In the genomic region with DNA sequence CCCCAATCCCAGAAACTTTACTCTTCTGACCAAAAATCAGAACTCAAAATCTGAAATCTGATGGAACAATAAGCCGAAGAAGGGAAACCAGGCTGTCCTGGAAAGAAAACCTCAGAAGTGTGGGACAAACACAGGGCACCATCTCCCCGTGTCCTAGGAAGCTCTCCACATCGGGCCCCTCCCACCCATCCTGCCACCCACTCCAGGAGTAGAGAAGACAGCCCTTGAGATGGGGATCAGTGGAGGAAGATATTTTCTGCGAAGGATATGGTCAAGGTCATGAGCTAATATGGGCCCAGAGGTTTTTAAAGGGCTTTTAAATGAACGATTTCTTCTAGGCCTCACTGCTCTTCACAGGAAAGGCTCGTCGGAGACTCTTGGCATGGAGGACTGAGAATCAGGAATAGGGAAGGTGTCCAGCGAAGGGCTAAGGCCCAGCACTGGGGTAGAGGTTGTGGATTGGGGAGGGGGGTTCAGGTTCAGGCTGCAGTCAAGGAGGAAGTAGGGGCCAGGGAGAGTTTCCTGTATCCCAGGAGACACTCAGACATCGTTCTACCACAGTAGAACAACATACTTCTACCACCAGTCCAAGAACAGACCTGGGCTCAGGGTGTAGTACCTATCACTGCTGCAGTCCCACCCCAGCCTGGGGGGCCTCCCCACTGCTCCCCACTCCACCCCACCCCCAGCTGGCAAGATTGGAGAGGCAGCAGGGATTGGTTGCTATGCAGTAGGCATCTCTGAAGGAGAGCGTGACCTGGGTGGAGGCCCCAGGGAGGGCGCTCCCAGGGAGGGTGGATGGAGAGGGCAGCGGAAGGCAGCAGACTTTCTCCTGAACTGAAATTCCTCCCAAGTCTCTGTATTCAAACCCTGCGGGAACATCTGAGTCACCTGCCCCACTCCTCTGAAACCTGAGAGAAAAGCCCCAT, we compare ENCODE assay signal across 13 cellular contexts. TPM values are rescaled to one million over a fixed set of nuclear protein-coding genes. Genes with fewer than 3 reads are reported as not detected.
A peak's percentile ranks its signal among the peaks of the same experiment; 100 is the strongest.
DNase-seq lines count a peak whose midpoint lies in the region; ATAC-seq and TF ChIP-seq lines count a peak whose summit lies in the region.
"Had no signal": no experiment of that assay in that cellular context is flagged by ENCODE, and none has a peak within 500 bp of the region (broad histone marks: within the 10 kb centered on the region; RNA-seq: fewer than 3 reads in every experiment).

No MANE protein-coding gene starts in this region.

- H3K27me3 ChIP-seq in tibial nerve, result no peaks in the 10 kb centered on the region

- H3K4me3 Mint-ChIP-seq in activated CD8-positive, alpha-beta memory T cell treated with anti-CD3 and anti-CD28 coated beads, Interleukin-2, amount 10 ng/mL, durations not matched to agents 7 days and 5 days, result no peak overlapping the region
- peak overlapping the region; percentile 98 for H3K4me3 Mint-ChIP-seq in activated T-helper 17 cell treated with anti-CD3 and anti-CD28 coated beads, Interleukin-2, amount 50 U/mL, for 72 hours
- H3K4me3 Mint-ChIP-seq in naive B cell, result peak overlapping the region in 4 of 8 donors; percentile 62 to 68 (median 64)

- 62 to 67% methylated on average over 13 of the region's 13 CpGs for WGBS in tibial nerve, 2 donors

- peaks cover 85% of the 10 kb centered on the region for H3K4me1 Mint-ChIP-seq in activated CD8-positive, alpha-beta memory T cell treated with anti-CD3 and anti-CD28 coated beads, Interleukin-2, amount 10 ng/mL, durations not matched to agents 7 days and 5 days
- peaks cover 56% of the 10 kb centered on the region for H3K4me1 Mint-ChIP-seq in activated T-helper 17 cell treated with anti-CD3 and anti-CD28 coated beads, Interleukin-2, amount 50 U/mL, for 72 hours
- peaks cover 48 to 63% (median 59%) of the 10 kb centered on the region in 3 donors for H3K4me1 Mint-ChIP-seq in naive B cell

- peak overlapping the region; percentile 94 for H3K27ac Mint-ChIP-seq in activated CD8-positive, alpha-beta memory T cell treated with anti-CD3 and anti-CD28 coated beads, Interleukin-2, amount 10 ng/mL, durations not matched to agents 7 days and 5 days
- peak overlapping the region; percentile 98 for H3K27ac Mint-ChIP-seq in activated T-helper 17 cell treated with anti-CD3 and anti-CD28 coated beads, Interleukin-2, amount 50 U/mL, for 72 hours
- peak overlapping the region in 4 of 6 donors; percentile 33 to 85 (median 83) for H3K27ac Mint-ChIP-seq in naive B cell

- peaks cover 0 to 72% (median 46%) of the 10 kb centered on the region in 4 donors for H3K4me1 ChIP-seq in tibial nerve

- no peak for DNase-seq in activated CD8-positive, alpha-beta memory T cell treated with anti-CD3 and anti-CD28 coated beads, Interleukin-2, amount 10 ng/mL, durations not matched to agents 7 days and 5 days
- DNase-seq in activated CD8-positive, alpha-beta memory T cell treated with anti-CD3 and anti-CD28 coated beads, Interleukin-2, amount 50 U/mL, for 4 hours, result no peak
- DNase-seq in naive B cell (no peak), tibial nerve (ENCODE audit: low spot score in 2 of 2) (no peak), DMS 273 (lab: John Stamatoyannopoulos, UW; ENCODE audit: unreplicated experiment) (no peak), NCI-H2029 (lab: John Stamatoyannopoulos, UW) (no peak)
- DNase-seq: cortex of kidney, NCI-H1092 treated with DMSO at 0.1 percent for 48 hours, small intestine had no signal

- TF ChIP-seq POLR2A in tibial nerve (IDR thresholded peaks at IDR 0.05), result no peak

- ATAC-seq in activated CD8-positive, alpha-beta memory T cell treated with anti-CD3 and anti-CD28 coated beads, Interleukin-2, amount 10 ng/mL, durations not matched to agents 7 days and 5 days, result no peak
- ATAC-seq in activated T-helper 17 cell treated with anti-CD3 and anti-CD28 coated beads, Interleukin-2, amount 50 U/mL, for 72 hours (replicated peaks), result no peak
- no peak for ATAC-seq in naive B cell (ENCODE audit: low read depth in 2 of 2)
- ATAC-seq in GM19035 (IDR thresholded peaks at IDR 0.05; ENCODE audit: unreplicated experiment), result no peak

- no peaks in the 10 kb centered on the region for H3K9me3 ChIP-seq in tibial nerve

- H3K27ac ChIP-seq in tibial nerve, result peak overlapping the region in 3 of 4 donors; percentile 31 to 97 (median 88)

- H3K36me3 Mint-ChIP-seq in activated CD8-positive, alpha-beta memory T cell treated with anti-CD3 and anti-CD28 coated beads, Interleukin-2, amount 10 ng/mL, durations not matched to agents 7 days and 5 days, result peaks cover 37% of the 10 kb centered on the region
- H3K36me3 Mint-ChIP-seq in activated T-helper 17 cell treated with anti-CD3 and anti-CD28 coated beads, Interleukin-2, amount 50 U/mL, for 72 hours (ENCODE audit: low read depth), result peaks cover 51% of the 10 kb centered on the region
- no peaks in the 10 kb centered on the region for H3K36me3 Mint-ChIP-seq in naive B cell

- H3K27me3 Mint-ChIP-seq in activated CD8-positive, alpha-beta memory T cell treated with anti-CD3 and anti-CD28 coated beads, Interleukin-2, amount 10 ng/mL, durations not matched to agents 7 days and 5 days, result no peaks in the 10 kb centered on the region
- no peaks in the 10 kb centered on the region for H3K27me3 Mint-ChIP-seq in activated T-helper 17 cell treated with anti-CD3 and anti-CD28 coated beads, Interleukin-2, amount 50 U/mL, for 72 hours
- no peaks in the 10 kb centered on the region for H3K27me3 Mint-ChIP-seq in naive B cell

- no peaks in the 10 kb centered on the region for H3K36me3 ChIP-seq in tibial nerve

- CTCF ChIA-PET in activated CD8-positive, alpha-beta memory T cell treated with anti-CD3 and anti-CD28 coated beads, Interleukin-2, amount 10 ng/mL, durations not matched to agents 7 days and 5 days (lab: Charles Lee), result interaction anchor here (1.4 to 8.9 kb wide), 3 partner anchors 8 to 93 kb away, joined by 6 to 124 read pairs (median 23); a partner anchor contains a TSS

- no peak overlapping the region for H3K4me3 ChIP-seq in tibial nerve

- H3K9me3 Mint-ChIP-seq in activated CD8-positive, alpha-beta memory T cell treated with anti-CD3 and anti-CD28 coated beads, Interleukin-2, amount 10 ng/mL, durations not matched to agents 7 days and 5 days (ENCODE audit: low read depth), result no peaks in the 10 kb centered on the region
- no peaks in the 10 kb centered on the region for H3K9me3 Mint-ChIP-seq in activated T-helper 17 cell treated with anti-CD3 and anti-CD28 coated beads, Interleukin-2, amount 50 U/mL, for 72 hours
- H3K9me3 Mint-ChIP-seq in naive B cell, result no peaks in the 10 kb centered on the region

- no peak for TF ChIP-seq CTCF in tibial nerve (IDR thresholded peaks at IDR 0.05)

- no peak for TF ChIP-seq EP300 in tibial nerve (IDR thresholded peaks at IDR 0.05)

RNA-seq across cellular contexts. Expression of a gene that starts 1.2 kb away (rescaled TPM):
- total RNA-seq in activated CD8-positive, alpha-beta memory T cell treated with anti-CD3 and anti-CD28 coated beads, Interleukin-2, amount 10 ng/mL, durations not matched to agents 7 days and 5 days, result 1 to 10 TPM; 1.6 to 3.0 TPM
- 1 to 10 TPM; 3.2 to 9.6 TPM for total RNA-seq in activated T-helper 17 cell treated with anti-CD3 and anti-CD28 coated beads, Interleukin-2, amount 50 U/mL, for 72 hours
- not detected for polyA plus RNA-seq in naive B cell (ENCODE audit: low read depth in 6 of 6)
- total RNA-seq in tibial nerve, result not detected
- total RNA-seq: H1, mononuclear cell had no signal
- polyA plus RNA-seq: H1 had no signal

RNA-seq across cellular contexts. Expression of a gene that starts 3.7 kb away (rescaled TPM):
- total RNA-seq in activated CD8-positive, alpha-beta memory T cell treated with anti-CD3 and anti-CD28 coated beads, Interleukin-2, amount 10 ng/mL, durations not matched to agents 7 days and 5 days, result 100 to 1,000 TPM; 898 to 906 TPM
- total RNA-seq in activated T-helper 17 cell treated with anti-CD3 and anti-CD28 coated beads, Interleukin-2, amount 50 U/mL, for 72 hours, result 1,000 to 10,000 TPM; 1,035 to 1,445 TPM
- 100 to 1,000 TPM in 2 of 6 donors, 10 to 100 TPM in 4; 50.2 to 167 (median 93.2) TPM for polyA plus RNA-seq in naive B cell (ENCODE audit: low read depth in 6 of 6)
- total RNA-seq in tibial nerve, result 100 to 1,000 TPM; 398 to 439 (median 420) TPM

RNA-seq across cellular contexts. Expression of a gene that starts 6.1 kb away (rescaled TPM):
- 100 to 1,000 TPM; 386 to 543 TPM for total RNA-seq in activated CD8-positive, alpha-beta memory T cell treated with anti-CD3 and anti-CD28 coated beads, Interleukin-2, amount 10 ng/mL, durations not matched to agents 7 days and 5 days
- 100 to 1,000 TPM; 530 to 753 TPM for total RNA-seq in activated T-helper 17 cell treated with anti-CD3 and anti-CD28 coated beads, Interleukin-2, amount 50 U/mL, for 72 hours
- polyA plus RNA-seq in naive B cell (ENCODE audit: low read depth in 6 of 6), result 100 to 1,000 TPM; 131 to 239 (median 154) TPM
- 1,000 to 10,000 TPM in 2 of 4 donors, 100 to 1,000 TPM in 2; 651 to 1,173 (median 946) TPM for total RNA-seq in tibial nerve

RNA-seq across cellular contexts. Expression of a gene that starts 7.2 kb away (rescaled TPM):
- total RNA-seq in activated CD8-positive, alpha-beta memory T cell treated with anti-CD3 and anti-CD28 coated beads, Interleukin-2, amount 10 ng/mL, durations not matched to agents 7 days and 5 days, result not detected
- not detected for total RNA-seq in activated T-helper 17 cell treated with anti-CD3 and anti-CD28 coated beads, Interleukin-2, amount 50 U/mL, for 72 hours
- not detected for polyA plus RNA-seq in naive B cell (ENCODE audit: low read depth in 6 of 6)
- total RNA-seq in tibial nerve, result 1 to 10 TPM in 2 of 4 donors, not detected in 2; 1.1 to 2.7 TPM
- total RNA-seq: mononuclear cell had no signal

RNA-seq across cellular contexts. Expression of a gene that starts 23.7 kb away (rescaled TPM):
- total RNA-seq in activated CD8-positive, alpha-beta memory T cell treated with anti-CD3 and anti-CD28 coated beads, Interleukin-2, amount 10 ng/mL, durations not matched to agents 7 days and 5 days, result under 1 TPM; 0.50 to 0.96 TPM
- total RNA-seq in activated T-helper 17 cell treated with anti-CD3 and anti-CD28 coated beads, Interleukin-2, amount 50 U/mL, for 72 hours, result 10 to 100 TPM; 10.1 to 10.7 TPM
- not detected for polyA plus RNA-seq in naive B cell (ENCODE audit: low read depth in 6 of 6)
- 10 to 100 TPM in 1 of 4 donors, 1 to 10 TPM in 2, not detected in 1; 2.3 to 12.6 (median 4.2) TPM for total RNA-seq in tibial nerve
- total RNA-seq: H1 had no signal
